9 cellular contexts compared by ENCODE assay signal in the genomic region with DNA sequence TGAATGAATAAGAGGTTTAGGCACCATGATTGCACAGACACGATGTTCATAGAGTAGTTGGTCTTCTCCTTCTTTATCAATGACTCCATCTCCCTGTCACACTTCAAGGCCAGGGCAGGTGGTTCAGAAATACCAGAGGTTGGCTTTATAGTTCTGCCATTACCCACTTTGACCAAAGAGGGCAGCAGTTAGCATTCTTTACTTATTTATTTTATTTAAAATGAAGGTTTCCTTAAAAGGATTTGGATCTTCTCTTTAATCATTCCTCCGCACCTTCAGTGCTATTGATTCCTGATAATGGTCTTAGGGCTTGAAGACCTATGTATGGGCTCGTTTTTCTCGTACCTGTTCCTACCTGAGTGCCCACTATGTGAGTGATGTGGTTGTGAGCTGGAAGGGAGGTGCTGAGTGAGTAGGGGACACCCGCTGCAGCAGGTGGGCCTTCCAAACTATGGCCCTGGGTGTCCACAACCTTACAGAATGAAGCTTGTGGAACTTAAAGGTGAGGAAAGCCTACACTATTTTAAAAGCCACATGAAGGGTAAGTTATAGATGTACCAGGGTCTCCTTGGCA. TPM values are rescaled to one million over a fixed set of nuclear protein-coding genes. Genes with fewer than 3 reads are reported as not detected.
A peak's percentile ranks its signal among the peaks of the same experiment; 100 is the strongest.
DNase-seq lines count a peak whose midpoint lies in the region; ATAC-seq and TF ChIP-seq lines count a peak whose summit lies in the region.
"Had no signal": no experiment of that assay in that cellular context is flagged by ENCODE, and none has a peak within 500 bp of the region (broad histone marks: within the 10 kb centered on the region; RNA-seq: fewer than 3 reads in every experiment).

No MANE protein-coding gene starts in this region.

- WGBS in thyroid gland, 2 donors: 69 to 71% methylated on average over 5 of the region's 5 CpGs

- peak; percentile 17 for DNase-seq in SIG-M5 treated with dmso at 0.1 percent for 504 hours (lab: John Stamatoyannopoulos, UW; ENCODE audit: unreplicated experiment)
- DNase-seq in SIG-M5 (lab: John Stamatoyannopoulos, UW): no peak
- peak; percentile 10 for DNase-seq in NCI-H69 (lab: John Stamatoyannopoulos, UW)
- peak in 1 of 2 donors; percentile 51 for DNase-seq in foreskin fibroblast
- DNase-seq in thyroid gland: no peak
- no peak for DNase-seq in ecto neural progenitor cell (ENCODE audit: low spot score)
- no peak for DNase-seq in head of caudate nucleus

- H3K36me3 ChIP-seq in thyroid gland: no peaks in the 10 kb centered on the region
- H3K36me3 ChIP-seq: SJCRH30 had no signal

- H3K27me3 ChIP-seq in thyroid gland: no peaks in the 10 kb centered on the region
- H3K27me3 ChIP-seq: SJCRH30 had no signal

- no peak for TF ChIP-seq POLR2A in thyroid gland (IDR thresholded peaks at IDR 0.05)

- TF ChIP-seq CTCF in foreskin fibroblast (IDR thresholded peaks at IDR 0.05; ENCODE audit: low read depth, low read length) (peak; percentile 54), thyroid gland (IDR thresholded peaks at IDR 0.05) (peak in 4 of 6 experiments; percentile 25 to 68 (median 44))

- intact Hi-C loops in thyroid gland (cut with DNase I) (no loop called here), head of caudate nucleus (cut with DNase I) (no loop called here)

- H3K27ac ChIP-seq in thyroid gland: peak overlapping the region; percentile 43 to 69 (median 66)
- H3K27ac ChIP-seq: SJCRH30 had no signal

- H3K4me3 ChIP-seq in foreskin fibroblast (ENCODE audit: low read depth in 1 of 2, low read length in 2 of 2): no peak overlapping the region
- H3K4me3 ChIP-seq in thyroid gland (replicated peaks in 1 of 3): no peak overlapping the region
- H3K4me3 ChIP-seq: SJCRH30 had no signal

- H3K4me1 ChIP-seq in thyroid gland: peaks cover 67 to 98% of the 10 kb centered on the region in 2 donors
- H3K4me1 ChIP-seq: SJCRH30 had no signal

- no peak for ATAC-seq in GM21367 (IDR thresholded peaks at IDR 0.05; ENCODE audit: unreplicated experiment)

- H3K9me3 ChIP-seq in thyroid gland: no peaks in the 10 kb centered on the region
- H3K9me3 ChIP-seq: SJCRH30 had no signal

RNA-seq across cellular contexts. Expression of a gene that starts 34.9 kb away (rescaled TPM):
- total RNA-seq in thyroid gland: 100 to 1,000 TPM; 424 to 772 (median 543) TPM

Comparison
In these comparisons a context has a peak if more than half of its experiments do, and no peak if none do; other contexts are left out.
1. DNase-seq: peak in SIG-M5 treated with dmso at 0.1 percent for 504 hours (single experiment) and NCI-H69 (single experiment); none in SIG-M5 (single experiment), thyroid gland (0 of 2), ecto neural progenitor cell (single experiment) and head of caudate nucleus (0 of 42).